12 cellular contexts compared by ENCODE assay signal in genomic region chr17:80793421-80793820, GRCh38.
DNase-seq lines count a peak whose midpoint lies in the region; ATAC-seq, FAIRE-seq and TF ChIP-seq lines count a peak whose summit lies in the region.
"Had no signal": no experiment of that assay in that cellular context is flagged by ENCODE, and none has a peak within 500 bp of the region (broad histone marks: within the 10 kb centered on the region; RNA-seq: fewer than 3 reads in every experiment).

No MANE protein-coding gene starts in this region.

- peak overlapping the region; percentile 57 for H3K4me3 Mint-ChIP-seq in T-helper 2 cell treated with Interferon-gamma antibody and Interleukin-4, amounts not matched to agents 5 μg/mL and 100 μg/mL, for 36 hours
- no peak overlapping the region for H3K4me3 Mint-ChIP-seq in activated CD8-positive, alpha-beta T cell treated with anti-CD3 and anti-CD28 coated beads, Interleukin-2, amount 10 ng/mL, durations not matched to agents 7 days and 5 days

- no peak for FAIRE-seq in GM19239 (lab: Jason Lieb, UNC)
- FAIRE-seq: A204.1, bronchial epithelial cell had no signal

- H3F3A ChIP-seq in smooth muscle cell (ENCODE audit: low read depth), result peaks cover 32% of the 10 kb centered on the region
- peaks cover 37% of the 10 kb centered on the region for H3F3A ChIP-seq in GM23248 (ENCODE audit: insufficient read depth)

- peaks cover 48% of the 10 kb centered on the region for H3K4me1 Mint-ChIP-seq in T-helper 2 cell treated with Interferon-gamma antibody and Interleukin-4, amounts not matched to agents 5 μg/mL and 100 μg/mL, for 36 hours (ENCODE audit: low read depth)
- peaks cover 60% of the 10 kb centered on the region for H3K4me1 Mint-ChIP-seq in activated CD8-positive, alpha-beta T cell treated with anti-CD3 and anti-CD28 coated beads, Interleukin-2, amount 10 ng/mL, durations not matched to agents 7 days and 5 days (ENCODE audit: low read depth)

- POLR2A ChIA-PET in activated CD8-positive, alpha-beta T cell treated with anti-CD3 and anti-CD28 coated beads, Interleukin-2, amount 10 ng/mL, durations not matched to agents 7 days and 5 days (lab: Charles Lee), result no interaction called here

- TF ChIP-seq CTCF in smooth muscle cell (IDR thresholded peaks at IDR 0.05; ENCODE audit: borderline replicate concordance, insufficient read depth, poor library complexity, severe bottlenecking), result no peak

- DNase-seq in T-helper 2 cell treated with Interferon-gamma antibody and Interleukin-4, amounts not matched to agents 5 μg/mL and 100 μg/mL, for 36 hours (ENCODE audit: low spot score), result no peak
- no peak for DNase-seq in T-helper 2 cell
- DNase-seq in activated CD8-positive, alpha-beta T cell treated with anti-CD3 and anti-CD28 coated beads, Interleukin-2, amount 10 ng/mL, durations not matched to agents 7 days and 5 days, result no peak
- DNase-seq in islet precursor cell, result peak; percentile 49
- DNase-seq in smooth muscle cell (lab: John Stamatoyannopoulos, UW; ENCODE audit: unreplicated experiment), result no peak
- no peak for DNase-seq in NCI-H2029 (lab: John Stamatoyannopoulos, UW)
- DNase-seq in GM19239 (ENCODE audit: insufficient read length, low spot score), result no peak
- no peak for DNase-seq in GM23248
- DNase-seq: NCI-H2171 had no signal

- H3K4me3 ChIP-seq in smooth muscle cell, result no peak overlapping the region
- no peak overlapping the region for H3K4me3 ChIP-seq in GM23248
- H3K4me3 ChIP-seq: right lobe of liver had no signal

- peak overlapping the region; percentile 93 for H3K27ac ChIP-seq in smooth muscle cell (ENCODE audit: low read depth)
- no peak overlapping the region for H3K27ac ChIP-seq in GM23248
- H3K27ac ChIP-seq: right lobe of liver had no signal

- H3K27ac Mint-ChIP-seq in T-helper 2 cell treated with Interferon-gamma antibody and Interleukin-4, amounts not matched to agents 5 μg/mL and 100 μg/mL, for 36 hours, result peak overlapping the region; percentile 79
- peak overlapping the region; percentile 62 for H3K27ac Mint-ChIP-seq in activated CD8-positive, alpha-beta T cell treated with anti-CD3 and anti-CD28 coated beads, Interleukin-2, amount 10 ng/mL, durations not matched to agents 7 days and 5 days

- H3K9me3 Mint-ChIP-seq in T-helper 2 cell treated with Interferon-gamma antibody and Interleukin-4, amounts not matched to agents 5 μg/mL and 100 μg/mL, for 36 hours, result peaks cover 2% of the 10 kb centered on the region
- H3K9me3 Mint-ChIP-seq in activated CD8-positive, alpha-beta T cell treated with anti-CD3 and anti-CD28 coated beads, Interleukin-2, amount 10 ng/mL, durations not matched to agents 7 days and 5 days (ENCODE audit: insufficient read depth), result peaks cover 2% of the 10 kb centered on the region

- H3K9me2 ChIP-seq in GM23248 (ENCODE audit: insufficient read depth), result no peaks in the 10 kb centered on the region

- H3K27me3 Mint-ChIP-seq in T-helper 2 cell treated with Interferon-gamma antibody and Interleukin-4, amounts not matched to agents 5 μg/mL and 100 μg/mL, for 36 hours (ENCODE audit: low read depth), result no peaks in the 10 kb centered on the region
- no peaks in the 10 kb centered on the region for H3K27me3 Mint-ChIP-seq in activated CD8-positive, alpha-beta T cell treated with anti-CD3 and anti-CD28 coated beads, Interleukin-2, amount 10 ng/mL, durations not matched to agents 7 days and 5 days (ENCODE audit: low read depth)

- H4K20me1 ChIP-seq in smooth muscle cell (ENCODE audit: low read depth), result no peaks in the 10 kb centered on the region
- H4K20me1 ChIP-seq in GM23248 (ENCODE audit: insufficient read depth), result no peaks in the 10 kb centered on the region

- H2AFZ ChIP-seq in smooth muscle cell (ENCODE audit: low read depth) (no peak overlapping the region), GM23248 (no peak overlapping the region)

- H3K4me1 ChIP-seq in smooth muscle cell (ENCODE audit: low read depth) (peaks cover 34% of the 10 kb centered on the region), GM23248 (ENCODE audit: insufficient read depth) (peaks cover 54% of the 10 kb centered on the region)
- H3K4me1 ChIP-seq: right lobe of liver had no signal

- H3K36me3 Mint-ChIP-seq in T-helper 2 cell treated with Interferon-gamma antibody and Interleukin-4, amounts not matched to agents 5 μg/mL and 100 μg/mL, for 36 hours (ENCODE audit: low read depth), result peaks cover 56% of the 10 kb centered on the region
- H3K36me3 Mint-ChIP-seq in activated CD8-positive, alpha-beta T cell treated with anti-CD3 and anti-CD28 coated beads, Interleukin-2, amount 10 ng/mL, durations not matched to agents 7 days and 5 days (ENCODE audit: low read depth), result peaks cover 50% of the 10 kb centered on the region

- CTCF ChIA-PET in activated CD8-positive, alpha-beta T cell treated with anti-CD3 and anti-CD28 coated beads, Interleukin-2, amount 10 ng/mL, durations not matched to agents 7 days and 5 days (lab: Charles Lee), result no interaction called here

- no peak for ATAC-seq in activated CD8-positive, alpha-beta T cell treated with anti-CD3 and anti-CD28 coated beads, Interleukin-2, amount 10 ng/mL, durations not matched to agents 7 days and 5 days
- ATAC-seq: right lobe of liver had no signal

- H3K9me3 ChIP-seq in smooth muscle cell (replicated peaks; ENCODE audit: low read depth), result no peaks in the 10 kb centered on the region
- H3K9me3 ChIP-seq in GM23248 (ENCODE audit: low read depth), result no peaks in the 10 kb centered on the region
- H3K9me3 ChIP-seq: right lobe of liver had no signal

- H3K9ac ChIP-seq in smooth muscle cell (ENCODE audit: low read depth), result no peak overlapping the region
- no peak overlapping the region for H3K9ac ChIP-seq in GM23248

- 95% methylated on average over 12 of the region's 12 CpGs for WGBS in smooth muscle cell (ENCODE audit: low lambda C conversion rate)
- WGBS in GM23248 (ENCODE audit: low coverage in 1 of 2, low lambda C conversion rate in 2 of 2, missing lambda C conversion rate in 2 of 2), 2 experiments, result 96 to 97% methylated on average over 12 of the region's 12 CpGs

- H3K79me2 ChIP-seq in smooth muscle cell (ENCODE audit: low read depth) (no peaks in the 10 kb centered on the region), GM23248 (ENCODE audit: insufficient read depth) (no peaks in the 10 kb centered on the region)

- H3K27me3 ChIP-seq in smooth muscle cell (ENCODE audit: low read depth) (no peaks in the 10 kb centered on the region), GM23248 (replicated peaks; ENCODE audit: insufficient read depth) (no peaks in the 10 kb centered on the region)
- H3K27me3 ChIP-seq: right lobe of liver had no signal

- in situ Hi-C loops in GM23248 (cut with MboI), result no loop called here

- H3K36me3 ChIP-seq in smooth muscle cell (ENCODE audit: low read depth) (no peaks in the 10 kb centered on the region), GM23248 (ENCODE audit: low read depth) (no peaks in the 10 kb centered on the region)

- H3K4me2 ChIP-seq in smooth muscle cell (peak overlapping the region; percentile 33), GM23248 (ENCODE audit: unreplicated experiment) (no peak overlapping the region)
